Comparison of ENCODE assay signal across 17 cellular contexts in the genomic region with DNA sequence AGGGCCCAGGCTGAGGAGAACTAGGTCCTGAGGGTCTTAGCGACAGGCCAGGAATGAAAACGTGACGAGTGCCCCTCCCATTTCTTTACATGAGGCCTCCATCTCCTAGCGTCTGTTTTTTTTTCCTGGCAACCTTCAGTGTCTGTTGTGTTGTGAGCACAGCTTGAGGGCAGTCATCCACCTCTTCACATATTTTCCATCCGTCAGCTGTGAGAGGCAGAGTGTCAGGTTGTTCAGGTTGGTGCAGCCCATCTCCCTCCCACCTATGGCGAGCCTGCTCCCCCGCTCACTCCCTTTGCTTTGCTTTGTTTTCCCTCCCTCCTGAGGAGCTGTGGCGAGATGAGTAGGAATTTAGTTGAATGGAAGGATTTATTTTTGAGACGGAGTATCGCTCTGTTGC. TPM values are rescaled to one million over a fixed set of nuclear protein-coding genes. Genes with fewer than 3 reads are reported as not detected.
DNase-seq lines count a peak whose midpoint lies in the region; ATAC-seq, FAIRE-seq and TF ChIP-seq lines count a peak whose summit lies in the region.
"Had no signal": no experiment of that assay in that cellular context is flagged by ENCODE, and none has a peak within 500 bp of the region (broad histone marks: within the 10 kb centered on the region; RNA-seq: fewer than 3 reads in every experiment).

No MANE protein-coding gene starts in this region.

- CTCF ChIA-PET in activated CD4-positive, alpha-beta memory T cell treated with anti-CD3 and anti-CD28 coated beads, Interleukin-2, amount 10 ng/mL, durations not matched to agents 7 days and 5 days (lab: Charles Lee): interaction anchor here (0.6 to 2.3 kb wide), 15 partner anchors 8 to 1372 kb away, joined by 3 to 17 read pairs (median 4); no protein-coding TSS in a partner anchor

- H3K36me3 Mint-ChIP-seq in activated CD4-positive, alpha-beta memory T cell treated with anti-CD3 and anti-CD28 coated beads, Interleukin-2, amount 10 ng/mL, durations not matched to agents 7 days and 5 days (ENCODE audit: low read depth): peaks cover 3% of the 10 kb centered on the region

- H3K4me3 Mint-ChIP-seq in activated CD4-positive, alpha-beta memory T cell treated with anti-CD3 and anti-CD28 coated beads, Interleukin-2, amount 10 ng/mL, durations not matched to agents 7 days and 5 days: no peak overlapping the region
- H3K4me3 Mint-ChIP-seq in stimulated activated naive CD8-positive, alpha-beta T cell treated with anti-CD3 and anti-CD28 coated beads, Interleukin-15, amount 100 ng/mL, for 72 hours: peak overlapping the region; percentile 49 to 65

- H3K27ac ChIP-seq in foreskin keratinocyte: no peak overlapping the region
- H3K27ac ChIP-seq in ovary: no peak overlapping the region
- H3K27ac ChIP-seq in small intestine (ENCODE audit: low read depth in 1 of 2, low read length in 1 of 2): no peak overlapping the region
- H3K27ac ChIP-seq: esophagus muscularis mucosa had no signal

- peaks cover 6% of the 10 kb centered on the region for H3K9me3 Mint-ChIP-seq in activated CD4-positive, alpha-beta memory T cell treated with anti-CD3 and anti-CD28 coated beads, Interleukin-2, amount 10 ng/mL, durations not matched to agents 7 days and 5 days
- H3K9me3 Mint-ChIP-seq in stimulated activated naive CD8-positive, alpha-beta T cell treated with anti-CD3 and anti-CD28 coated beads, Interleukin-15, amount 100 ng/mL, for 72 hours: peaks cover 11 to 24% of the 10 kb centered on the region in 2 donors

- H3K36me3 ChIP-seq in ovary: no peaks in the 10 kb centered on the region
- no peaks in the 10 kb centered on the region for H3K36me3 ChIP-seq in small intestine (ENCODE audit: control insufficient read depth in 2 of 2, insufficient read depth in 2 of 2, low read length in 2 of 2)
- H3K36me3 ChIP-seq: esophagus muscularis mucosa had no signal

- no peak for TF ChIP-seq EP300 in ovary (IDR thresholded peaks at IDR 0.05)

- peaks cover 27% of the 10 kb centered on the region for H3K4me1 Mint-ChIP-seq in activated CD4-positive, alpha-beta memory T cell treated with anti-CD3 and anti-CD28 coated beads, Interleukin-2, amount 10 ng/mL, durations not matched to agents 7 days and 5 days
- peaks cover 78% of the 10 kb centered on the region for H3K4me1 Mint-ChIP-seq in stimulated activated naive CD8-positive, alpha-beta T cell treated with anti-CD3 and anti-CD28 coated beads, Interleukin-15, amount 100 ng/mL, for 72 hours

- TF ChIP-seq POLR2A in GM18505 (IDR thresholded peaks at IDR 0.05; ENCODE audit: borderline replicate concordance, extremely low read depth, insufficient read depth, insufficient read length): no peak
- TF ChIP-seq POLR2A in ovary (IDR thresholded peaks at IDR 0.05): no peak

- H3K27ac Mint-ChIP-seq in activated CD4-positive, alpha-beta memory T cell treated with anti-CD3 and anti-CD28 coated beads, Interleukin-2, amount 10 ng/mL, durations not matched to agents 7 days and 5 days: peak overlapping the region; percentile 71
- peak overlapping the region; percentile 94 to 97 for H3K27ac Mint-ChIP-seq in stimulated activated naive CD8-positive, alpha-beta T cell treated with anti-CD3 and anti-CD28 coated beads, Interleukin-15, amount 100 ng/mL, for 72 hours

- DNase-seq in stimulated activated CD4-positive, alpha-beta T cell treated with anti-CD3 and anti-CD28 coated beads, Interleukin-15, amount 100 ng/mL, for 24 hours: peak; percentile 52
- DNase-seq in stimulated activated CD4-positive, alpha-beta T cell treated with anti-CD3 and anti-CD28 coated beads, Interleukin-4, amount 100 ng/mL, for 24 hours: no peak
- DNase-seq in activated CD4-positive, alpha-beta memory T cell treated with anti-CD3 and anti-CD28 coated beads, Interleukin-2, amount 10 ng/mL, durations not matched to agents 7 days and 5 days: no peak
- DNase-seq in foreskin keratinocyte (peak; percentile 6 to 42), ovary (no peak), small intestine (no peak)
- DNase-seq in stimulated activated naive CD8-positive, alpha-beta T cell treated with anti-CD3 and anti-CD28 coated beads, Interleukin-15, amount 100 ng/mL, for 72 hours: peak in 1 of 2 donors; percentile 31
- DNase-seq: activated gamma-delta T cell, AML-193, hypothalamus, mesenchymal stem cell, NCI-H1105, NCI-H526 had no signal

- 70 to 75% (median 74%) methylated on average over 10 of the region's 10 CpGs for WGBS in ovary, 3 donors
- 85 to 94% (median 91%) methylated on average over 10 of the region's 10 CpGs for WGBS in small intestine, 3 donors

- H3K27me3 Mint-ChIP-seq in activated CD4-positive, alpha-beta memory T cell treated with anti-CD3 and anti-CD28 coated beads, Interleukin-2, amount 10 ng/mL, durations not matched to agents 7 days and 5 days: no peaks in the 10 kb centered on the region
- no peaks in the 10 kb centered on the region for H3K27me3 Mint-ChIP-seq in stimulated activated naive CD8-positive, alpha-beta T cell treated with anti-CD3 and anti-CD28 coated beads, Interleukin-15, amount 100 ng/mL, for 72 hours

- POLR2A ChIA-PET in activated CD4-positive, alpha-beta memory T cell treated with anti-CD3 and anti-CD28 coated beads, Interleukin-2, amount 10 ng/mL, durations not matched to agents 7 days and 5 days (lab: Charles Lee): interaction anchor here (0.7 to 3.1 kb wide), 16 partner anchors 8 to 169 kb away, joined by 3 to 21 read pairs (median 4); no protein-coding TSS in a partner anchor

- ATAC-seq in foreskin keratinocyte (peak; percentile 38), GM18505 (IDR thresholded peaks at IDR 0.05; ENCODE audit: unreplicated experiment) (no peak)
- peak; percentile 43 for ATAC-seq in stimulated activated naive CD8-positive, alpha-beta T cell treated with anti-CD3 and anti-CD28 coated beads, Interleukin-15, amount 100 ng/mL, for 72 hours

- TF ChIP-seq CTCF in foreskin keratinocyte (conservative IDR thresholded peaks at IDR 0.05) (no peak), ovary (IDR thresholded peaks at IDR 0.05) (no peak)

- no peak for FAIRE-seq in small intestine (lab: Jason Lieb, UNC)
- FAIRE-seq: G401.6 had no signal

- no peaks in the 10 kb centered on the region for H3K27me3 ChIP-seq in foreskin keratinocyte
- no peaks in the 10 kb centered on the region for H3K27me3 ChIP-seq in ovary
- H3K27me3 ChIP-seq in small intestine (ENCODE audit: control insufficient read depth in 2 of 2, insufficient read depth in 2 of 2, low read length in 2 of 2): no peaks in the 10 kb centered on the region
- H3K27me3 ChIP-seq: esophagus muscularis mucosa had no signal

- no peak overlapping the region for H3K4me3 ChIP-seq in ovary
- no peak overlapping the region for H3K4me3 ChIP-seq in small intestine (ENCODE audit: low read depth in 1 of 2, low read length in 2 of 2)
- H3K4me3 ChIP-seq: esophagus muscularis mucosa had no signal

- H3K9me3 ChIP-seq in ovary: no peaks in the 10 kb centered on the region
- no peaks in the 10 kb centered on the region for H3K9me3 ChIP-seq in small intestine (ENCODE audit: control insufficient read depth, low read depth)
- H3K9me3 ChIP-seq: esophagus muscularis mucosa had no signal

- intact Hi-C loops in ovary (cut with DNase I): no loop called here

- H3K4me1 ChIP-seq in foreskin keratinocyte (peaks cover 5% of the 10 kb centered on the region), ovary (ENCODE audit: insufficient read depth) (no peaks in the 10 kb centered on the region), small intestine (ENCODE audit: control insufficient read depth in 2 of 2, insufficient read depth in 1 of 2, low read depth in 1 of 2, low read length in 1 of 2) (no peaks in the 10 kb centered on the region)
- H3K4me1 ChIP-seq: esophagus muscularis mucosa had no signal

RNA-seq across cellular contexts. Expression of gene CHRNA9, which starts 51.7 kb away (rescaled TPM):
- not detected for total RNA-seq in activated CD4-positive, alpha-beta memory T cell treated with anti-CD3 and anti-CD28 coated beads, Interleukin-2, amount 10 ng/mL, durations not matched to agents 7 days and 5 days
- total RNA-seq in foreskin keratinocyte (0.07 TPM in 1 of 2 replicates, not detected in the other), ovary (under 1 TPM in 1 of 7 donors, not detected in 6; 0.13 TPM)
- polyA plus RNA-seq in foreskin keratinocyte (0.10 TPM in 1 of 2 replicates, not detected in the other), ovary (not detected), small intestine (under 1 TPM in 1 of 3 donors, not detected in 2; 0.01 TPM)
- total RNA-seq: chondrocyte had no signal

Comparison
In these comparisons a context has a peak if more than half of its experiments do, and no peak if none do; other contexts are left out.
1. DNase-seq: peak in stimulated activated CD4-positive, alpha-beta T cell treated with anti-CD3 and anti-CD28 coated beads, Interleukin-15, amount 100 ng/mL, for 24 hours (single experiment) and foreskin keratinocyte (2 of 2); none in stimulated activated CD4-positive, alpha-beta T cell treated with anti-CD3 and anti-CD28 coated beads, Interleukin-4, amount 100 ng/mL, for 24 hours (single experiment), activated CD4-positive, alpha-beta memory T cell treated with anti-CD3 and anti-CD28 coated beads, Interleukin-2, amount 10 ng/mL, durations not matched to agents 7 days and 5 days (single experiment), ovary (0 of 5) and small intestine (single experiment).